ENCODE assay signal across 13 cellular contexts in the genomic region with DNA sequence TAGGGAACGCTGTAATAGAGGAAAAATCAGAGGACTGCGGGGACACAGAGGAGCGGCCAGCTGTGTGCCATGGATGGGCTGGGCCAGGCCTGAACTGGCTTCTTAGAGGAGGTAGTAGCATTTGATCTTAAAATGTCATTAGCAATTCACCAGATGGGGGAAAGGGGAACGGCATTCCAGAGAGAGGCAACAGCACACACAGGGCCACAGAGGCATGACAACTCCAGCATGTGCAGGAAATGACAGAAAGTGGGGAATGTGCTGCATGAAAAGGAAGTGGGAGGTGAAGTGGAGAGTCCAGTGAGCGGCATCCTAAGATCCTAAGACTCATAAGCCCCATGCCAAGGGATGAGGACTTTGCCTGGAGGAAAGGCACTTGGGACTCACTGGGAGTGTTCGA.
DNase-seq lines count a peak whose midpoint lies in the region; ATAC-seq and TF ChIP-seq lines count a peak whose summit lies in the region.
"Had no signal": no experiment of that assay in that cellular context is flagged by ENCODE, and none has a peak within 500 bp of the region (broad histone marks: within the 10 kb centered on the region; RNA-seq: fewer than 3 reads in every experiment).

No MANE protein-coding gene starts in this region.

- no peak overlapping the region for H3K4me3 Mint-ChIP-seq in CD4-positive, alpha-beta T cell
- H3K4me3 Mint-ChIP-seq in neural progenitor cell = no peak overlapping the region

- intact Hi-C loops in CD4-positive, alpha-beta T cell (cut with DNase I, micrococcal nuclease) = loop anchor here in 1 of 2 experiments (2.0 kb wide), 1 partner anchor 18 kb away; no protein-coding TSS in a partner anchor

- H3K27me3 Mint-ChIP-seq in CD4-positive, alpha-beta T cell = no peaks in the 10 kb centered on the region
- H3K27me3 Mint-ChIP-seq in neural progenitor cell (ENCODE audit: insufficient read depth, low read depth) = no peaks in the 10 kb centered on the region

- 0 out of 2 replicates have a peak overlapping the region, but pooled peaks have one; percentile 16 for H3K4me2 ChIP-seq in MM.1S (ENCODE audit: low read depth, low read length)
- no peak overlapping the region for H3K4me2 ChIP-seq in neural progenitor cell

- H4K20me1 ChIP-seq in MM.1S (ENCODE audit: insufficient read depth, low read length) = no peaks in the 10 kb centered on the region
- H4K20me1 ChIP-seq in neural progenitor cell (ENCODE audit: low read depth) = no peaks in the 10 kb centered on the region

- peaks cover 83% of the 10 kb centered on the region for H3K4me1 Mint-ChIP-seq in CD4-positive, alpha-beta T cell (ENCODE audit: low read depth)
- H3K4me1 Mint-ChIP-seq in neural progenitor cell = peaks cover 47% of the 10 kb centered on the region

- no peaks in the 10 kb centered on the region for H3K9me3 Mint-ChIP-seq in CD4-positive, alpha-beta T cell
- no peaks in the 10 kb centered on the region for H3K9me3 Mint-ChIP-seq in neural progenitor cell
- H3K9me3 Mint-ChIP-seq: stimulated activated naive B cell treated with anti-CD40 and anti-IgM and Interleukin-4, amounts not matched to agents 10 μg/mL and 1 μg/mL and 100 μg/mL, for 72 hours had no signal

- POLR2A ChIA-PET in CD4-positive, alpha-beta T cell (lab: Charles Lee) = interaction anchor here (1.1 to 3.5 kb wide), 2 partner anchors 28 to 68 kb away, joined by 5 to 32 read pairs; partner anchors contain the start of gene UBASH3B
- POLR2A ChIA-PET in GM10248 (lab: Yijun Ruan, JAX) = no interaction called here

- no peaks in the 10 kb centered on the region for H3K79me2 ChIP-seq in MM.1S (ENCODE audit: low read length)
- H3K79me2 ChIP-seq in neural progenitor cell (ENCODE audit: low read depth) = no peaks in the 10 kb centered on the region

- no peak for DNase-seq in CD4-positive, alpha-beta T cell
- DNase-seq in MM.1S (no peak), dermis blood vessel endothelial cell (peak; percentile 50), neural progenitor cell (ENCODE audit: low spot score) (no peak), GM10248 (ENCODE audit: extremely low spot score) (no peak)
- DNase-seq in stimulated activated CD4-positive, alpha-beta T cell treated with anti-CD3 and anti-CD28 coated beads, Interleukin-12 subunit alpha, Interleukin-12 subunit beta, amount 100 ng/mL, for 4 hours = no peak
- no peak for DNase-seq in stimulated activated CD8-positive, alpha-beta memory T cell treated with anti-CD3 and anti-CD28 coated beads, Interleukin-4, amount 100 ng/mL, for 48 hours
- DNase-seq: NCI-H510A; psoas muscle; stimulated activated CD4-positive, alpha-beta T cell treated with anti-CD3 and anti-CD28 coated beads, Interleukin-2, amount 100 ng/mL, for 48 hours; stimulated activated naive B cell treated with anti-CD40 and anti-IgM and Interleukin-4, amounts not matched to agents 10 μg/mL and 1 μg/mL and 100 μg/mL, for 72 hours had no signal

- no peaks in the 10 kb centered on the region for H3K36me3 Mint-ChIP-seq in CD4-positive, alpha-beta T cell (ENCODE audit: low read depth)
- no peaks in the 10 kb centered on the region for H3K36me3 Mint-ChIP-seq in neural progenitor cell

- H3F3A ChIP-seq in MM.1S (ENCODE audit: insufficient read depth, low read length) (peaks cover 35% of the 10 kb centered on the region), neural progenitor cell (ENCODE audit: low read depth) (peaks cover 10% of the 10 kb centered on the region)

- no peak for ATAC-seq in CD4-positive, alpha-beta T cell (ENCODE audit: poor library complexity)
- no peak for ATAC-seq in GM21381 (IDR thresholded peaks at IDR 0.05; ENCODE audit: unreplicated experiment)
- ATAC-seq: psoas muscle; Right ventricle myocardium inferior; stimulated activated naive B cell treated with anti-CD40 and anti-IgM and Interleukin-4, amounts not matched to agents 10 μg/mL and 1 μg/mL and 100 μg/mL, for 72 hours had no signal

- H3K9me2 ChIP-seq in MM.1S (replicated peaks; ENCODE audit: insufficient read depth, low read length) = no peaks in the 10 kb centered on the region

- H3K27me3 ChIP-seq in CD4-positive, alpha-beta T cell (ENCODE audit: control insufficient read depth, insufficient read depth, low read length) = no peaks in the 10 kb centered on the region
- H3K27me3 ChIP-seq in MM.1S (replicated peaks; ENCODE audit: insufficient read depth, low read length) (no peaks in the 10 kb centered on the region), neural progenitor cell (no peaks in the 10 kb centered on the region)

- no peak overlapping the region for H3K27ac ChIP-seq in CD4-positive, alpha-beta T cell (ENCODE audit: low read depth, low read length)
- H3K27ac ChIP-seq in MM.1S (ENCODE audit: low read length) = peak overlapping the region; percentile 34; the same call in 1 of the 2 replicates
- no peak overlapping the region for H3K27ac ChIP-seq in neural progenitor cell
- H3K27ac ChIP-seq: psoas muscle had no signal

- H3K27ac Mint-ChIP-seq in CD4-positive, alpha-beta T cell = peak overlapping the region; percentile 65
- H3K27ac Mint-ChIP-seq in neural progenitor cell = peak overlapping the region; percentile 13
- H3K27ac Mint-ChIP-seq: stimulated activated naive B cell treated with anti-CD40 and anti-IgM and Interleukin-4, amounts not matched to agents 10 μg/mL and 1 μg/mL and 100 μg/mL, for 72 hours had no signal

- H3K9me3 ChIP-seq in CD4-positive, alpha-beta T cell (ENCODE audit: control insufficient read depth, low read length) = no peaks in the 10 kb centered on the region
- no peaks in the 10 kb centered on the region for H3K9me3 ChIP-seq in MM.1S (replicated peaks; ENCODE audit: insufficient read depth, low read length)
- no peaks in the 10 kb centered on the region for H3K9me3 ChIP-seq in neural progenitor cell (ENCODE audit: low read depth)
- H3K9me3 ChIP-seq: psoas muscle had no signal

- H3K4me3 ChIP-seq in MM.1S (ENCODE audit: low read length) (no peak overlapping the region), neural progenitor cell (no peak overlapping the region)
- H3K4me3 ChIP-seq: psoas muscle had no signal

- H2AFZ ChIP-seq in MM.1S (ENCODE audit: low read length) (no peak overlapping the region), neural progenitor cell (replicated peaks) (no peak overlapping the region)

- peaks cover 49% of the 10 kb centered on the region for H3K4me1 ChIP-seq in MM.1S (ENCODE audit: low read length)
- peaks cover 21% of the 10 kb centered on the region for H3K4me1 ChIP-seq in neural progenitor cell
- H3K4me1 ChIP-seq: psoas muscle had no signal

- no peaks in the 10 kb centered on the region for H3K36me3 ChIP-seq in MM.1S (replicated peaks; ENCODE audit: insufficient read depth, low read length)
- H3K36me3 ChIP-seq in neural progenitor cell = no peaks in the 10 kb centered on the region

- CTCF ChIA-PET in CD4-positive, alpha-beta T cell (lab: Charles Lee) = no interaction called here
- CTCF ChIA-PET in GM10248 (lab: Yijun Ruan, JAX) = interaction anchor here (0.7 to 1.5 kb wide), 5 partner anchors 8 to 144 kb away, joined by 3 to 4 read pairs (median 3); no protein-coding TSS in a partner anchor

- H3K9ac ChIP-seq in MM.1S (ENCODE audit: low read length) (no peak overlapping the region), neural progenitor cell (no peak overlapping the region)

- TF ChIP-seq CTCF in CD4-positive, alpha-beta T cell (IDR thresholded peaks at IDR 0.05) = no peak
- no peak for TF ChIP-seq CTCF in MM.1S (IDR thresholded peaks at IDR 0.05; ENCODE audit: low read length)
- TF ChIP-seq CTCF in neural progenitor cell (IDR thresholded peaks at IDR 0.05) = no peak
- no peak for TF ChIP-seq CTCF in GM10248 (IDR thresholded peaks at IDR 0.05; ENCODE audit: control extremely low read depth, extremely low read depth, low read depth, missing control alignments)
